Comparison of ENCODE assay signal across 2 cellular contexts in genomic region chrX:134524181-134524580, GRCh38.
TF ChIP-seq lines count a peak whose summit lies in the region.

No MANE protein-coding gene starts in this region.

TF ChIP-seq in A549, 52 proteins besides CTCF, POLR2A, EP300 and RAD21 (continued from another document):
- TF ChIP-seq EHMT2 (IDR thresholded peaks at IDR 0.05; ENCODE audit: low read depth) (no peak), NFE2L2 (conservative IDR thresholded peaks at IDR 0.05; ENCODE audit: low read length) (no peak), TP53 (CRISPR knock-in tag; IDR thresholded peaks at IDR 0.05) (no peak), HMGXB4 (CRISPR knock-in tag; IDR thresholded peaks at IDR 0.05; ENCODE audit: borderline replicate concordance) (no peak), E2F6 (IDR thresholded peaks at IDR 0.05; ENCODE audit: borderline replicate concordance, low read depth) (no peak), NR3C1 (IDR thresholded peaks at IDR 0.05) (no peak)
TF ChIP-seq in A549: peak in this region for 0.

TF ChIP-seq in K562, 482 proteins besides CTCF, POLR2A, EP300 and RAD21 (continued from another document):
- TF ChIP-seq CREB5 (CRISPR knock-in tag; IDR thresholded peaks at IDR 0.05) (no peak), PCBP1 (IDR thresholded peaks at IDR 0.05; ENCODE audit: low read depth, low read length, poor library complexity, severe bottlenecking) (no peak)
TF ChIP-seq in K562: peak in this region for 0.
